Comparison of ENCODE assay signal across 2 cellular contexts in genomic region chr9:133258061-133259015, GRCh38.
A peak's percentile ranks its signal among the peaks of the same experiment; 100 is the strongest.
TF ChIP-seq lines count a peak whose summit lies in the region.

No MANE protein-coding gene starts in this region.

TF ChIP-seq in IMR-90, 13 proteins besides CTCF, POLR2A, EP300 and RAD21:
- TF ChIP-seq BHLHE40 (IDR thresholded peaks at IDR 0.05; ENCODE audit: low read depth, low read length) (no peak), MAFK (IDR thresholded peaks at IDR 0.05; ENCODE audit: low read depth, low read length) (no peak), RFX5 (IDR thresholded peaks at IDR 0.05; ENCODE audit: low read depth, low read length) (no peak), CEBPB (IDR thresholded peaks at IDR 0.05; ENCODE audit: low read depth, low read length) (no peak)

TF ChIP-seq in HepG2, 621 proteins besides CTCF, POLR2A, EP300 and RAD21:
- TF ChIP-seq MAX (IDR thresholded peaks at IDR 0.05) (peak; percentile 44; the same call in 1 of the 2 replicates), HMGA1 (CRISPR knock-in tag; conservative IDR thresholded peaks at IDR 0.05) (no peak), TERF1 (CRISPR knock-in tag; IDR thresholded peaks at IDR 0.05) (no peak), MXI1 (IDR thresholded peaks at IDR 0.05; ENCODE audit: borderline replicate concordance, low read depth, low read length) (0 out of 3 replicates have a peak, but pooled peaks have one; percentile 14), FOSL2 (CRISPR knock-in tag; IDR thresholded peaks at IDR 0.05) (peak; percentile 14; the same call in 1 of the 2 replicates), ZNF572 (CRISPR knock-in tag; IDR thresholded peaks at IDR 0.05) (no peak), SALL1 (CRISPR knock-in tag; IDR thresholded peaks at IDR 0.05) (peak; percentile 45; the same call in 1 of the 2 replicates), MAFK (conservative IDR thresholded peaks at IDR 0.05 in 1 of 2, IDR thresholded peaks at IDR 0.05 in 1 of 2; ENCODE audit: low read length in 2 of 2) (peak; percentile 52 to 60), ZNF687 (CRISPR knock-in tag; IDR thresholded peaks at IDR 0.05) (peak; percentile 49), HNF1B (CRISPR knock-in tag; IDR thresholded peaks at IDR 0.05) (peak; percentile 28; the same call in 1 of the 2 replicates), ZNF709 (CRISPR knock-in tag; IDR thresholded peaks at IDR 0.05) (no peak), GATAD1 (CRISPR knock-in tag; IDR thresholded peaks at IDR 0.05) (no peak), RARA (CRISPR knock-in tag; IDR thresholded peaks at IDR 0.05) (peak; percentile 43), MAFF (IDR thresholded peaks at IDR 0.05; ENCODE audit: low read depth, low read length) (peak; percentile 55), HNF4G (IDR thresholded peaks at IDR 0.05; ENCODE audit: borderline replicate concordance, low read depth, low read length) (peak; percentile 16; the same call in 1 of the 2 replicates), HNF4G (CRISPR knock-in tag; IDR thresholded peaks at IDR 0.05; ENCODE audit: borderline replicate concordance, low read depth) (no peak), BHLHE40 (IDR thresholded peaks at IDR 0.05; ENCODE audit: low read length) (peak; percentile 75), THAP7 (CRISPR knock-in tag; IDR thresholded peaks at IDR 0.05) (no peak), HNF4A (CRISPR knock-in tag; IDR thresholded peaks at IDR 0.05) (peak; percentile 64), ZHX1 (CRISPR knock-in tag; IDR thresholded peaks at IDR 0.05; ENCODE audit: low read depth) (no peak), ZNF576 (CRISPR knock-in tag; IDR thresholded peaks at IDR 0.05) (no peak), MTF1 (CRISPR knock-in tag; IDR thresholded peaks at IDR 0.05) (no peak), TFDP1 (CRISPR knock-in tag; IDR thresholded peaks at IDR 0.05; ENCODE audit: borderline replicate concordance) (no peak), ZNF260 (CRISPR knock-in tag; IDR thresholded peaks at IDR 0.05; ENCODE audit: borderline replicate concordance, low read depth) (no peak), ZSCAN25 (CRISPR knock-in tag; IDR thresholded peaks at IDR 0.05) (0 out of 2 replicates have a peak, but pooled peaks have one; percentile 33), ZFP36L2 (CRISPR knock-in tag; IDR thresholded peaks at IDR 0.05) (no peak), SMYD3 (CRISPR knock-in tag; IDR thresholded peaks at IDR 0.05) (no peak), THAP11 (CRISPR knock-in tag; IDR thresholded peaks at IDR 0.05) (no peak), PATZ1 (CRISPR knock-in tag; IDR thresholded peaks at IDR 0.05) (0 out of 2 replicates have a peak, but pooled peaks have one; percentile 25), MAFG (CRISPR knock-in tag; IDR thresholded peaks at IDR 0.05) (peak; percentile 75), ZNF292 (CRISPR knock-in tag; IDR thresholded peaks at IDR 0.05; ENCODE audit: borderline replicate concordance, low read depth) (0 out of 2 replicates have a peak, but pooled peaks have one; percentile 43), RBM22 (optimal IDR thresholded peaks at IDR 0.05; ENCODE audit: low read length) (no peak), KLF13 (CRISPR knock-in tag; IDR thresholded peaks at IDR 0.05) (no peak), MNT (IDR thresholded peaks at IDR 0.05) (no peak), PITX1 (CRISPR knock-in tag; IDR thresholded peaks at IDR 0.05) (peak; percentile 56; the same call in 1 of the 2 replicates), SAP130 (CRISPR knock-in tag; IDR thresholded peaks at IDR 0.05; ENCODE audit: low read depth) (peak; percentile 31; the same call in 1 of the 2 replicates), RNF219 (CRISPR knock-in tag; IDR thresholded peaks at IDR 0.05) (no peak), NFE2L2 (IDR thresholded peaks at IDR 0.05; ENCODE audit: low read length) (peak; percentile 20; the same call in 1 of the 2 replicates), ZFX (CRISPR knock-in tag; IDR thresholded peaks at IDR 0.05; ENCODE audit: low read depth) (0 out of 2 replicates have a peak, but pooled peaks have one; percentile 11)
